ENCODE assay signal across 15 cellular contexts in genomic region chr6:63509652-63510352, GRCh38.
DNase-seq lines count a peak whose midpoint lies in the region; ATAC-seq lines count a peak whose summit lies in the region.
"Had no signal": no experiment of that assay in that cellular context is flagged by ENCODE, and none has a peak within 500 bp of the region (broad histone marks: within the 10 kb centered on the region; RNA-seq: fewer than 3 reads in every experiment).

No MANE protein-coding gene starts in this region.

- H3K27ac Mint-ChIP-seq in stimulated activated memory B cell treated with anti-CD40 and anti-IgM and Interleukin-4, amounts not matched to agents 10 μg/mL and 1 μg/mL and 100 μg/mL, for 72 hours = no peak overlapping the region
- H3K27ac Mint-ChIP-seq: activated naive CD8-positive, alpha-beta T cell had no signal

- no peaks in the 10 kb centered on the region for H3K9me3 Mint-ChIP-seq in stimulated activated memory B cell treated with anti-CD40 and anti-IgM and Interleukin-4, amounts not matched to agents 10 μg/mL and 1 μg/mL and 100 μg/mL, for 72 hours
- no peaks in the 10 kb centered on the region for H3K9me3 Mint-ChIP-seq in activated T-cell treated with anti-CD3 and anti-CD28 coated beads, Interleukin-2, amount 50 U/mL, for 4 hours

- DNase-seq in SK-MEL-5 (ENCODE audit: low read depth, low spot score) (peak; percentile 67), iris pigment epithelial cell (ENCODE audit: low read depth) (peak; percentile 22), substantia nigra (lab: John Stamatoyannopoulos, UW) (no peak), NCI-H774 (lab: John Stamatoyannopoulos, UW) (no peak), amniotic stem cell (lab: John Stamatoyannopoulos, UW) (no peak)
- no peak for DNase-seq in activated T-cell treated with anti-CD3 and anti-CD28 coated beads, Interleukin-2, amount 50 U/mL, for 4 hours
- DNase-seq: mesendoderm; MM.1S; PC-9; stimulated activated CD4-positive, alpha-beta T cell treated with anti-CD3 and anti-CD28 coated beads, Interleukin-1b, Interleukin-23, amount 100 ng/mL, for 48 hours had no signal

- peak; percentile 61 for ATAC-seq in GM19351 (IDR thresholded peaks at IDR 0.05; ENCODE audit: unreplicated experiment)
- ATAC-seq in stimulated activated memory B cell treated with anti-CD40 and anti-IgM and Interleukin-4, amounts not matched to agents 10 μg/mL and 1 μg/mL and 100 μg/mL, for 72 hours = peak; percentile 47
- no peak for ATAC-seq in activated T-cell treated with anti-CD3 and anti-CD28 coated beads, Interleukin-2, amount 50 U/mL, for 4 hours
- ATAC-seq: activated CD4-positive, CD25-positive, alpha-beta regulatory T cell treated with anti-CD3 and anti-CD28 coated beads, Interleukin-2, amount 50 U/mL, for 24 hours had no signal

- no peak overlapping the region for H3K4me3 Mint-ChIP-seq in stimulated activated memory B cell treated with anti-CD40 and anti-IgM and Interleukin-4, amounts not matched to agents 10 μg/mL and 1 μg/mL and 100 μg/mL, for 72 hours
- H3K4me3 Mint-ChIP-seq in activated T-cell treated with anti-CD3 and anti-CD28 coated beads, Interleukin-2, amount 50 U/mL, for 4 hours = no peak overlapping the region
- H3K4me3 Mint-ChIP-seq: activated naive CD8-positive, alpha-beta T cell had no signal

- H3K27me3 Mint-ChIP-seq in stimulated activated memory B cell treated with anti-CD40 and anti-IgM and Interleukin-4, amounts not matched to agents 10 μg/mL and 1 μg/mL and 100 μg/mL, for 72 hours = no peaks in the 10 kb centered on the region
- peaks cover 2% of the 10 kb centered on the region for H3K27me3 Mint-ChIP-seq in activated T-cell treated with anti-CD3 and anti-CD28 coated beads, Interleukin-2, amount 50 U/mL, for 4 hours (ENCODE audit: low read depth)

- in situ Hi-C loops in SK-MEL-5 (cut with HindIII; ENCODE audit: low pct_unique_long_range_greater_than_20kb, low sequenced_read_pairs) = no loop called here

- H3K36me3 Mint-ChIP-seq in stimulated activated memory B cell treated with anti-CD40 and anti-IgM and Interleukin-4, amounts not matched to agents 10 μg/mL and 1 μg/mL and 100 μg/mL, for 72 hours = no peaks in the 10 kb centered on the region
- no peaks in the 10 kb centered on the region for H3K36me3 Mint-ChIP-seq in activated T-cell treated with anti-CD3 and anti-CD28 coated beads, Interleukin-2, amount 50 U/mL, for 4 hours (ENCODE audit: insufficient read depth)
- H3K36me3 Mint-ChIP-seq: activated naive CD8-positive, alpha-beta T cell had no signal

- no peak overlapping the region for H3K27ac ChIP-seq in substantia nigra (ENCODE audit: low read depth, low read length, poor library complexity, severe bottlenecking)
- H3K27ac ChIP-seq: PC-9, tibial nerve had no signal

- peaks cover 6% of the 10 kb centered on the region for H3K4me1 Mint-ChIP-seq in stimulated activated memory B cell treated with anti-CD40 and anti-IgM and Interleukin-4, amounts not matched to agents 10 μg/mL and 1 μg/mL and 100 μg/mL, for 72 hours
- no peaks in the 10 kb centered on the region for H3K4me1 Mint-ChIP-seq in activated T-cell treated with anti-CD3 and anti-CD28 coated beads, Interleukin-2, amount 50 U/mL, for 4 hours (ENCODE audit: low read depth)

Comparison
In these comparisons a context has a peak if more than half of its experiments do, and no peak if none do; other contexts are left out.
1. ATAC-seq: peak in GM19351 (single experiment) and stimulated activated memory B cell treated with anti-CD40 and anti-IgM and Interleukin-4, amounts not matched to agents 10 μg/mL and 1 μg/mL and 100 μg/mL, for 72 hours (single experiment); none in activated T-cell treated with anti-CD3 and anti-CD28 coated beads, Interleukin-2, amount 50 U/mL, for 4 hours (0 of 2).
2. DNase-seq: peak in SK-MEL-5 (single experiment) and iris pigment epithelial cell (single experiment); none in substantia nigra (0 of 49), NCI-H774 (single experiment), activated T-cell treated with anti-CD3 and anti-CD28 coated beads, Interleukin-2, amount 50 U/mL, for 4 hours (single experiment) and amniotic stem cell (single experiment).